Comparison of ENCODE assay signal across 16 cellular contexts in the genomic region with DNA sequence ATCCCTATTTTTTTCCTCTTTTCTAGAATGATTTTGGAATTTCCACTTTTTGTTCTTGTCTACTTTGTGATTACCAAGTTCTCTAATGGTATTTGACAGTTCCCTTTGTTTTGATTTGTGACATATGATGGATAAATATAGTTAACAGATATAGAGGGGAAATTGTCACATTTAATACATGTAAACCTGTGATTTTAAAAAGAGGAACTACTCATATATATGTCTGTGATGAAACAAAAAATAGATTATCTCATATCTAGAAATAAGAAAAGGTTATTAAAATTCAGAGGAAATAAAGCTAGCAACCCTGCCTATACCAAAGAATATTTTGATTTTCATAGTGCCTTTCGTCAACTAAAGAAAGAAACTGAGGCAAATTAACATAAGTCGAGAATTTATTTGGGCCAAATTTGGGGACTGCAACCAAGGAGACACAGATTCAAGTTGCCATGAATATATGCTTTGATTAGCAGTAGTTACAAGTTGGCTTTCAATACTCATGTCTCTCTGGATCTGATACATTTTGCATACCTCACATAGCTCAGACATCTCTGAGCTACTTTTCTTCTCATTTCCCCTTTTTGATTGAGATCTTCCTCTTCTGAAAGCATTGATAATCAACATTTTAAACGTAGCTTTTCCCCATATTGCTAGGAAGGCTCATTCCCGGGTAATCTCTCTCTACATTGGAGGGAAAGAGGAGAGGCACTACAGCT. TPM values are rescaled to one million over a fixed set of nuclear protein-coding genes. Genes with fewer than 3 reads are reported as not detected.
DNase-seq lines count a peak whose midpoint lies in the region; ATAC-seq and TF ChIP-seq lines count a peak whose summit lies in the region.
"Had no signal": no experiment of that assay in that cellular context is flagged by ENCODE, and none has a peak within 500 bp of the region (broad histone marks: within the 10 kb centered on the region; RNA-seq: fewer than 3 reads in every experiment).

No MANE protein-coding gene starts in this region.

- DNase-seq in naive B cell (peak; percentile 21), uterus (no peak)
- DNase-seq in naive thymus-derived CD8-positive, alpha-beta T cell = no peak
- DNase-seq: activated CD8-positive, alpha-beta memory T cell treated with anti-CD3 and anti-CD28 coated beads for 24 hours; aorta; DMS79; HCEC 1CT; natural killer cell; NCI-H1105 had no signal

- intact Hi-C loops in uterus (cut with DNase I; ENCODE audit: low total_unique reads) = no loop called here

- H3K9me3 ChIP-seq in uterus = no peaks in the 10 kb centered on the region
- H3K9me3 ChIP-seq: BLaER1 treated with 17β-estradiol and CSF1 and Interleukin-3, amounts not matched to agents 10 nM and 100 nM; prostate gland had no signal

- no peaks in the 10 kb centered on the region for H3K4me1 ChIP-seq in uterus
- H3K4me1 ChIP-seq: prostate gland had no signal

- H3K27ac Mint-ChIP-seq in naive B cell = peak overlapping the region in 4 of 6 donors; percentile 4 to 63 (median 42)
- H3K27ac Mint-ChIP-seq in naive thymus-derived CD8-positive, alpha-beta T cell = no peak overlapping the region
- H3K27ac Mint-ChIP-seq: IgD-negative memory B cell, natural killer cell had no signal

- H3K4me3 Mint-ChIP-seq in naive B cell = peak overlapping the region in 1 of 8 donors; percentile 40
- no peak overlapping the region for H3K4me3 Mint-ChIP-seq in naive thymus-derived CD8-positive, alpha-beta T cell
- H3K4me3 Mint-ChIP-seq: natural killer cell had no signal

- POLR2A ChIA-PET in naive thymus-derived CD8-positive, alpha-beta T cell (lab: Charles Lee) = interaction anchor here (2.0 kb wide), 1 partner anchor 16 kb away, joined by 5 read pairs; a partner anchor contains a TSS

- no peaks in the 10 kb centered on the region for H3K27me3 ChIP-seq in uterus
- H3K27me3 ChIP-seq: BLaER1 treated with 17β-estradiol and CSF1 and Interleukin-3, amounts not matched to agents 10 nM and 100 nM had no signal

- H3K27ac ChIP-seq in uterus = no peak overlapping the region
- H3K27ac ChIP-seq: BLaER1 treated with 17β-estradiol and CSF1 and Interleukin-3, amounts not matched to agents 10 nM and 100 nM; prostate gland had no signal

- H3K36me3 ChIP-seq in uterus = no peaks in the 10 kb centered on the region
- H3K36me3 ChIP-seq: BLaER1 treated with 17β-estradiol and CSF1 and Interleukin-3, amounts not matched to agents 10 nM and 100 nM; prostate gland had no signal

- TF ChIP-seq CTCF in uterus (IDR thresholded peaks at IDR 0.05) = no peak

- no peaks in the 10 kb centered on the region for H3K9me3 Mint-ChIP-seq in naive B cell
- H3K9me3 Mint-ChIP-seq in naive thymus-derived CD8-positive, alpha-beta T cell = peaks cover 0 to 2% (median 0%) of the 10 kb centered on the region in 9 donors
- H3K9me3 Mint-ChIP-seq: IgD-negative memory B cell, natural killer cell had no signal

- ATAC-seq in GM18867 (IDR thresholded peaks at IDR 0.05; ENCODE audit: unreplicated experiment) = peak; percentile 86
- peak; percentile 68 for ATAC-seq in GM21717 (IDR thresholded peaks at IDR 0.05; ENCODE audit: unreplicated experiment)
- peak; percentile 76 for ATAC-seq in HG03378 (IDR thresholded peaks at IDR 0.05; ENCODE audit: unreplicated experiment)
- ATAC-seq in naive B cell (ENCODE audit: low read depth in 2 of 2) = peak; percentile 87 to 91
- no peak for ATAC-seq in naive thymus-derived CD8-positive, alpha-beta T cell
- ATAC-seq in HG03457 (IDR thresholded peaks at IDR 0.05; ENCODE audit: unreplicated experiment) = no peak
- ATAC-seq: natural killer cell had no signal

- H3K4me1 Mint-ChIP-seq in naive B cell = peaks cover 8 to 14% (median 10%) of the 10 kb centered on the region in 3 donors
- H3K4me1 Mint-ChIP-seq in naive thymus-derived CD8-positive, alpha-beta T cell = peaks cover 0 to 8% (median under 1%) of the 10 kb centered on the region in 4 donors
- H3K4me1 Mint-ChIP-seq: natural killer cell had no signal

- H3K36me3 Mint-ChIP-seq in naive B cell = no peaks in the 10 kb centered on the region
- H3K36me3 Mint-ChIP-seq in naive thymus-derived CD8-positive, alpha-beta T cell = no peaks in the 10 kb centered on the region
- H3K36me3 Mint-ChIP-seq: IgD-negative memory B cell, natural killer cell had no signal

- H3K4me3 ChIP-seq in uterus = no peak overlapping the region
- H3K4me3 ChIP-seq: BLaER1 treated with 17β-estradiol and CSF1 and Interleukin-3, amounts not matched to agents 10 nM and 100 nM; prostate gland had no signal

- no peak for TF ChIP-seq POLR2A in uterus (IDR thresholded peaks at IDR 0.05)

- H3K27me3 Mint-ChIP-seq in naive B cell = no peaks in the 10 kb centered on the region
- no peaks in the 10 kb centered on the region for H3K27me3 Mint-ChIP-seq in naive thymus-derived CD8-positive, alpha-beta T cell
- H3K27me3 Mint-ChIP-seq: IgD-negative memory B cell had no signal

RNA-seq across cellular contexts. Expression of a gene that starts 15.6 kb away (rescaled TPM):
- 10 to 100 TPM; 18.5 to 35.2 (median 32.9) TPM for polyA plus RNA-seq in naive B cell (ENCODE audit: low read depth in 6 of 6)
- total RNA-seq in naive thymus-derived CD8-positive, alpha-beta T cell = 10 to 100 TPM; 53.2 to 56.4 TPM
- 10 to 100 TPM; 30.7 to 40.3 (median 30.7) TPM for polyA plus RNA-seq in naive thymus-derived CD8-positive, alpha-beta T cell
- 10 to 100 TPM; 21.5 to 68.4 (median 30.3) TPM for total RNA-seq in uterus

Comparison
In these comparisons a context has a peak if more than half of its experiments do, and no peak if none do; other contexts are left out.
1. ATAC-seq: peak in GM18867 (single experiment), GM21717 (single experiment), HG03378 (single experiment) and naive B cell (2 of 2); none in naive thymus-derived CD8-positive, alpha-beta T cell (0 of 2) and HG03457 (single experiment).
2. H3K27ac Mint-ChIP-seq: peak in naive B cell (4 of 6); none in naive thymus-derived CD8-positive, alpha-beta T cell (0 of 10).